1 cellular context compared by ENCODE assay signal in the genomic region with DNA sequence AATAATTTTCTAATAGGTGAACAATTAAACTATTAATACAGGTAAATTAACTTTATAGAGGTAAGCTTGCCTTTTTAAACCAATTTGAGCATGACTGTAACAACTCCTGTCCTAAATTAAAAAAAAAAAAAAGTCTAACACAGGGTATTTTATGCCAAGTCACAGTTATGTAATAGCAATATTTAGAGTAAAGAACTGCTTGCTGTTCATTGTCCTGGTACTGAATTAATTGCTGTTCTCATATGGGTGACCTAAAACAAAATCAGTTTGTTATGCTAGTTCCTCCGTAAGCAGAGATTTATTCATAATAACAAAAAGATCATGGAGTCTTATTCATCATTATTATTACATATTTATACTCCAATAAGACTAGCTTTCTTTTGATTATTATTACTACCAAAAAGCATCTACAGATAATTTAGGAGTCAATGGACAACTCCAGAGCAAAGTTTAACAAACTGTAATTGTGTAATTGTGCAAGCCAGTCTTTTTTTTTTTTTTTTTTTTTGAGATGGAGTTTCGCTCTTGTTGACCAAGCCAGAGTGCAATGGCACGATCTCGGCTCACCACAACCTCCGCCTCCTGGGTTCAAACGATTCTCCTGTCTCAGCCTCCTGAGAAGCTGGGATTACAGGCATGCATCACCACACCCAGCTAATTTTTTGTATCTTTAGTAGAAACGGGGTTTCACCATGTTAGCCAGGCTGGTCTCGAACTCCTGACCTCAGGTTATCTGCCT.
TF ChIP-seq lines count a peak whose summit lies in the region.

No MANE protein-coding gene starts in this region.

TF ChIP-seq in HepG2, 621 proteins besides CTCF, POLR2A, EP300 and RAD21 (continued from another document):
- TF ChIP-seq, protein P1, sequence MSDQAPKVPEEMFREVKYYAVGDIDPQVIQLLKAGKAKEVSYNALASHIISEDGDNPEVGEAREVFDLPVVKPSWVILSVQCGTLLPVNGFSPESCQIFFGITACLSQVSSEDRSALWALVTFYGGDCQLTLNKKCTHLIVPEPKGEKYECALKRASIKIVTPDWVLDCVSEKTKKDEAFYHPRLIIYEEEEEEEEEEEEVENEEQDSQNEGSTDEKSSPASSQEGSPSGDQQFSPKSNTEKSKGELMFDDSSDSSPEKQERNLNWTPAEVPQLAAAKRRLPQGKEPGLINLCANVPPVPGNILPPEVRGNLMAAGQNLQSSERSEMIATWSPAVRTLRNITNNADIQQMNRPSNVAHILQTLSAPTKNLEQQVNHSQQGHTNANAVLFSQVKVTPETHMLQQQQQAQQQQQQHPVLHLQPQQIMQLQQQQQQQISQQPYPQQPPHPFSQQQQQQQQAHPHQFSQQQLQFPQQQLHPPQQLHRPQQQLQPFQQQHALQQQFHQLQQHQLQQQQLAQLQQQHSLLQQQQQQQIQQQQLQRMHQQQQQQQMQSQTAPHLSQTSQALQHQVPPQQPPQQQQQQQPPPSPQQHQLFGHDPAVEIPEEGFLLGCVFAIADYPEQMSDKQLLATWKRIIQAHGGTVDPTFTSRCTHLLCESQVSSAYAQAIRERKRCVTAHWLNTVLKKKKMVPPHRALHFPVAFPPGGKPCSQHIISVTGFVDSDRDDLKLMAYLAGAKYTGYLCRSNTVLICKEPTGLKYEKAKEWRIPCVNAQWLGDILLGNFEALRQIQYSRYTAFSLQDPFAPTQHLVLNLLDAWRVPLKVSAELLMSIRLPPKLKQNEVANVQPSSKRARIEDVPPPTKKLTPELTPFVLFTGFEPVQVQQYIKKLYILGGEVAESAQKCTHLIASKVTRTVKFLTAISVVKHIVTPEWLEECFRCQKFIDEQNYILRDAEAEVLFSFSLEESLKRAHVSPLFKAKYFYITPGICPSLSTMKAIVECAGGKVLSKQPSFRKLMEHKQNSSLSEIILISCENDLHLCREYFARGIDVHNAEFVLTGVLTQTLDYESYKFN (CRISPR knock-in tag; conservative IDR thresholded peaks at IDR 0.05), result peak; percentile 51
- no peak for TF ChIP-seq ZFP36L2 (CRISPR knock-in tag; IDR thresholded peaks at IDR 0.05)
- no peak for TF ChIP-seq ZNF879 (CRISPR knock-in tag; IDR thresholded peaks at IDR 0.05)
- TF ChIP-seq FOSL1 (CRISPR knock-in tag; IDR thresholded peaks at IDR 0.05; ENCODE audit: borderline replicate concordance), result no peak
- TF ChIP-seq ZNF335 (CRISPR knock-in tag; IDR thresholded peaks at IDR 0.05), result no peak
- no peak for TF ChIP-seq ARNT (IDR thresholded peaks at IDR 0.05)
- no peak for TF ChIP-seq MATR3 (CRISPR knock-in tag; IDR thresholded peaks at IDR 0.05)
- TF ChIP-seq, protein P2, sequence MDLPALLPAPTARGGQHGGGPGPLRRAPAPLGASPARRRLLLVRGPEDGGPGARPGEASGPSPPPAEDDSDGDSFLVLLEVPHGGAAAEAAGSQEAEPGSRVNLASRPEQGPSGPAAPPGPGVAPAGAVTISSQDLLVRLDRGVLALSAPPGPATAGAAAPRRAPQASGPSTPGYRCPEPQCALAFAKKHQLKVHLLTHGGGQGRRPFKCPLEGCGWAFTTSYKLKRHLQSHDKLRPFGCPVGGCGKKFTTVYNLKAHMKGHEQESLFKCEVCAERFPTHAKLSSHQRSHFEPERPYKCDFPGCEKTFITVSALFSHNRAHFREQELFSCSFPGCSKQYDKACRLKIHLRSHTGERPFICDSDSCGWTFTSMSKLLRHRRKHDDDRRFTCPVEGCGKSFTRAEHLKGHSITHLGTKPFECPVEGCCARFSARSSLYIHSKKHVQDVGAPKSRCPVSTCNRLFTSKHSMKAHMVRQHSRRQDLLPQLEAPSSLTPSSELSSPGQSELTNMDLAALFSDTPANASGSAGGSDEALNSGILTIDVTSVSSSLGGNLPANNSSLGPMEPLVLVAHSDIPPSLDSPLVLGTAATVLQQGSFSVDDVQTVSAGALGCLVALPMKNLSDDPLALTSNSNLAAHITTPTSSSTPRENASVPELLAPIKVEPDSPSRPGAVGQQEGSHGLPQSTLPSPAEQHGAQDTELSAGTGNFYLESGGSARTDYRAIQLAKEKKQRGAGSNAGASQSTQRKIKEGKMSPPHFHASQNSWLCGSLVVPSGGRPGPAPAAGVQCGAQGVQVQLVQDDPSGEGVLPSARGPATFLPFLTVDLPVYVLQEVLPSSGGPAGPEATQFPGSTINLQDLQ (CRISPR knock-in tag; IDR thresholded peaks at IDR 0.05), result no peak
- TF ChIP-seq ADNP (CRISPR knock-in tag; IDR thresholded peaks at IDR 0.05), result peak; percentile 76; the same call in 1 of the 2 replicates
- peak; percentile 43; the same call in 1 of the 2 replicates for TF ChIP-seq TCF7 (IDR thresholded peaks at IDR 0.05; ENCODE audit: low read depth)
- no peak for TF ChIP-seq WIZ (CRISPR knock-in tag; IDR thresholded peaks at IDR 0.05)
